ENCODE assay signal across 18 cellular contexts in genomic region chr22:44361391-44362126, GRCh38. TPM values are rescaled to one million over a fixed set of nuclear protein-coding genes. Genes with fewer than 3 reads are reported as not detected.
DNase-seq lines count a peak whose midpoint lies in the region; ATAC-seq and TF ChIP-seq lines count a peak whose summit lies in the region.
"Had no signal": no experiment of that assay in that cellular context is flagged by ENCODE, and none has a peak within 500 bp of the region (broad histone marks: within the 10 kb centered on the region; RNA-seq: fewer than 3 reads in every experiment).

No MANE protein-coding gene starts in this region.

- H3K36me3 ChIP-seq in fibroblast of lung (ENCODE audit: control insufficient read depth, insufficient read depth, low read length) (no peaks in the 10 kb centered on the region), neuronal stem cell (replicated peaks in 1 of 2; ENCODE audit: control insufficient read depth in 2 of 2, insufficient read depth in 2 of 2, low read length in 2 of 2) (no peaks in the 10 kb centered on the region), aorta (ENCODE audit: control insufficient read depth in 1 of 2, insufficient read depth in 2 of 2, low read length in 1 of 2) (no peaks in the 10 kb centered on the region)

- H4K20me1 ChIP-seq in fibroblast of lung (ENCODE audit: control insufficient read depth, extremely low read depth, insufficient read depth, low read length), result no peaks in the 10 kb centered on the region

- H3K4me1 ChIP-seq in fibroblast of lung (ENCODE audit: control insufficient read depth, extremely low read depth, insufficient read depth, low read length) (peaks cover 38% of the 10 kb centered on the region), neuronal stem cell (ENCODE audit: control insufficient read depth in 2 of 2, insufficient read depth in 1 of 2, low read depth in 1 of 2, low read length in 2 of 2) (peaks cover 19 to 31% of the 10 kb centered on the region in 2 donors), aorta (ENCODE audit: control insufficient read depth in 1 of 2, insufficient read depth in 2 of 2, low read length in 2 of 2) (peaks cover 0 to 13% of the 10 kb centered on the region in 2 donors)

- no peak overlapping the region for H4K91ac ChIP-seq in neuronal stem cell (ENCODE audit: low read depth, low read length, poor library complexity)

- H3K23ac ChIP-seq in neuronal stem cell (ENCODE audit: low read depth, low read length, poor library complexity), result no peak overlapping the region

- no CpG with 5 or more reads among the region's 12 CpGs for WGBS in neuronal stem cell (ENCODE audit: extremely low coverage in 2 of 2, insufficient read length in 2 of 2, insufficient replicate concordance in 1 of 2), 2 donors
- WGBS in aorta, 2 donors, result 75 to 77% methylated on average over 12 of the region's 12 CpGs

- DNase-seq in Right ventricle myocardium inferior (ENCODE audit: missing footprints) (peak; percentile 23), cardiac septum (ENCODE audit: low spot score) (no peak), fibroblast of lung (ENCODE audit: low read depth in 2 of 2) (no peak), neuronal stem cell (ENCODE audit: low spot score) (no peak), aorta (peak; percentile 39 to 63), mesenteric fat pad (ENCODE audit: low spot score) (no peak), DMS153 (lab: John Stamatoyannopoulos, UW) (no peak)
- DNase-seq: activated CD4-positive, alpha-beta memory T cell treated with anti-CD3 and anti-CD28 coated beads for 36 hours; CD8-positive, alpha-beta T cell; mesendoderm; NCI-H1436; NCI-H226; occipital lobe; stimulated activated CD4-positive, alpha-beta T cell treated with anti-CD3 and anti-CD28 coated beads, Interleukin-15, amount 100 ng/mL, for 24 hours had no signal

- H3K14ac ChIP-seq in neuronal stem cell (ENCODE audit: low read length), result no peak overlapping the region

- H3K79me1 ChIP-seq in neuronal stem cell (ENCODE audit: low read depth, low read length), result peaks cover 2% of the 10 kb centered on the region

- H2BK5ac ChIP-seq in neuronal stem cell (ENCODE audit: low read length), result no peak overlapping the region

- no peak overlapping the region for H3K4ac ChIP-seq in neuronal stem cell (ENCODE audit: low read length)

- H2AK5ac ChIP-seq in neuronal stem cell (ENCODE audit: low read depth, low read length), result peak overlapping the region; percentile 88

- peak overlapping the region; percentile 72 for H3K18ac ChIP-seq in neuronal stem cell (ENCODE audit: low read length)

- H2BK15ac ChIP-seq in neuronal stem cell (ENCODE audit: low read length), result peak overlapping the region; percentile 63

- no peaks in the 10 kb centered on the region for H3K27me3 ChIP-seq in fibroblast of lung (ENCODE audit: control insufficient read depth, insufficient read depth, low read length)
- peaks cover 0 to 28% (median 0%) of the 10 kb centered on the region in 3 experiments for H3K27me3 ChIP-seq in neuronal stem cell (ENCODE audit: control insufficient read depth in 3 of 3, insufficient read depth in 3 of 3, low read depth in 1 of 3, low read length in 3 of 3)
- H3K27me3 ChIP-seq in aorta (ENCODE audit: control insufficient read depth in 1 of 2, insufficient read depth in 2 of 2, low read length in 1 of 2), result no peaks in the 10 kb centered on the region

- no peak overlapping the region for H3K4me3 ChIP-seq in fibroblast of lung (replicated peaks in 1 of 4; ENCODE audit: control extremely low read depth in 1 of 4, insufficient read depth in 1 of 4, low read depth in 3 of 4, low read length in 4 of 4)
- no peak overlapping the region for H3K4me3 ChIP-seq in neuronal stem cell (ENCODE audit: low read length in 2 of 2)
- no peak overlapping the region for H3K4me3 ChIP-seq in aorta (ENCODE audit: low read length in 2 of 2)

- H3K4me2 ChIP-seq in fibroblast of lung (ENCODE audit: extremely low read depth, insufficient read depth, low read length), result no peak overlapping the region
- H3K4me2 ChIP-seq in neuronal stem cell (ENCODE audit: insufficient read depth, low read length, poor library complexity, severe bottlenecking), result no peak overlapping the region

- H2BK120ac ChIP-seq in neuronal stem cell (ENCODE audit: low read depth, low read length), result no peak overlapping the region

- intact Hi-C loops in Right ventricle myocardium inferior (cut with DNase I) (loop anchor here (10.0 kb wide), 1 partner anchor 367 kb away; no protein-coding TSS in a partner anchor), cardiac septum (cut with DNase I) (no loop called here), aorta (cut with DNase I) (loop anchor here (2.0 to 10.0 kb wide), 3 partner anchors 86 to 147 kb away; partner anchors contain the start of gene RTL6 (in 1 of the 2))

- H3K79me2 ChIP-seq in fibroblast of lung (ENCODE audit: control insufficient read depth, insufficient read depth, low read length), result no peaks in the 10 kb centered on the region

- H2AFZ ChIP-seq in fibroblast of lung (ENCODE audit: low read length), result no peak overlapping the region
- H2AFZ ChIP-seq in neuronal stem cell (ENCODE audit: low read length), result no peak overlapping the region

- no peak for TF ChIP-seq CTCF in fibroblast of lung (conservative IDR thresholded peaks at IDR 0.05 in 1 of 2, IDR thresholded peaks at IDR 0.05 in 1 of 2; ENCODE audit: low read depth in 1 of 2, low read length in 2 of 2)

- ATAC-seq in Right ventricle myocardium inferior, result no peak
- no peak for ATAC-seq in aorta (ENCODE audit: low FRiP score)
- ATAC-seq in HG03039 (IDR thresholded peaks at IDR 0.05; ENCODE audit: unreplicated experiment), result no peak
- ATAC-seq: activated T-helper 17 cell treated with anti-CD3 and anti-CD28 coated beads, Interleukin-2, amount 50 U/mL, for 72 hours; CD8-positive, alpha-beta T cell; HCT116 had no signal

- no peak overlapping the region for H4K8ac ChIP-seq in neuronal stem cell (ENCODE audit: low read depth, low read length)

- H2BK12ac ChIP-seq in neuronal stem cell (ENCODE audit: low read length), result no peak overlapping the region

- H3K9me3 ChIP-seq in fibroblast of lung (ENCODE audit: control insufficient read depth, insufficient read depth, low read depth, low read length) (no peaks in the 10 kb centered on the region), neuronal stem cell (replicated peaks in 1 of 2; ENCODE audit: control insufficient read depth in 2 of 2, insufficient read depth in 1 of 2, low read depth in 1 of 2, low read length in 2 of 2) (no peaks in the 10 kb centered on the region), aorta (ENCODE audit: control insufficient read depth, low read length) (no peaks in the 10 kb centered on the region)

- peak overlapping the region; percentile 81 for H3K27ac ChIP-seq in fibroblast of lung (ENCODE audit: insufficient read depth, low read length)
- no peak overlapping the region for H3K27ac ChIP-seq in neuronal stem cell (replicated peaks; ENCODE audit: low read length)
- H3K27ac ChIP-seq in aorta (ENCODE audit: low read depth in 1 of 2, low read length in 2 of 2), result peak overlapping the region in 1 of 2 donors; percentile 41
- H3K27ac ChIP-seq: 22Rv1 had no signal

- no peak overlapping the region for H3K9ac ChIP-seq in fibroblast of lung (ENCODE audit: insufficient read depth, low read length)
- H3K9ac ChIP-seq in neuronal stem cell (ENCODE audit: low read depth, low read length, poor library complexity), result peak overlapping the region; percentile 32

RNA-seq across cellular contexts. Expression of gene SHISAL1, which starts 48.8 kb away (rescaled TPM):
- total RNA-seq in Right ventricle myocardium inferior, result 1.5 TPM
- 0.70 TPM for total RNA-seq in cardiac septum
- 2.1 and 3.5 TPM in 2 replicates for total RNA-seq in fibroblast of lung
- 0.73 and 2.0 TPM in 2 replicates for polyA plus RNA-seq in fibroblast of lung
- polyA plus RNA-seq in fibroblast of lung (2012), result 0.54 and 1.7 TPM in 2 replicates
- 0.90 and 3.2 TPM in 2 replicates for polyA minus RNA-seq in fibroblast of lung (ENCODE audit: low replicate concordance)
- 3.6 TPM for polyA plus RNA-seq in neuronal stem cell (2013, experiment 1 of 2)
- 3.6 TPM for polyA plus RNA-seq in neuronal stem cell (2013, experiment 2 of 2)
- 1 to 10 TPM; 3.2 to 3.5 TPM for total RNA-seq in aorta
- under 1 TPM; 0.25 to 0.26 TPM for polyA plus RNA-seq in aorta
- total RNA-seq in mesenteric fat pad, result 3.3 TPM
- total RNA-seq: activated CD4-positive, alpha-beta memory T cell treated with anti-CD3 and anti-CD28 coated beads for 36 hours; activated T-helper 17 cell treated with anti-CD3 and anti-CD28 coated beads, Interleukin-2, amount 50 U/mL, for 72 hours; CD8-positive, alpha-beta T cell had no signal

Comparison
In these comparisons a context has a peak if more than half of its experiments do, and no peak if none do; other contexts are left out.
1. DNase-seq: peak in Right ventricle myocardium inferior (single experiment) and aorta (2 of 2); none in cardiac septum (single experiment), fibroblast of lung (0 of 2), neuronal stem cell (single experiment), mesenteric fat pad (single experiment) and DMS153 (single experiment).